1 cellular context compared by ENCODE assay signal in genomic region chr2:201378496-201379397, GRCh38.
TF ChIP-seq lines count a peak whose summit lies in the region.

No MANE protein-coding gene starts in this region.

TF ChIP-seq in SK-N-SH, 30 proteins besides CTCF, POLR2A, EP300 and RAD21 (continued from another document):
- TF ChIP-seq REST (IDR thresholded peaks at IDR 0.05; ENCODE audit: low read depth, low read length) (no peak), TCF12 (IDR thresholded peaks at IDR 0.05) (peak; percentile 98), USF2 (IDR thresholded peaks at IDR 0.05; ENCODE audit: borderline replicate concordance, low read depth, low read length) (no peak), NRF1 (IDR thresholded peaks at IDR 0.05; ENCODE audit: low read depth, low read length) (no peak), NFIC (IDR thresholded peaks at IDR 0.05; ENCODE audit: borderline replicate concordance) (no peak), YY1 (IDR thresholded peaks at IDR 0.05; ENCODE audit: low read depth) (no peak)
TF ChIP-seq in SK-N-SH: peak in this region for 4.
